In the genomic region with DNA sequence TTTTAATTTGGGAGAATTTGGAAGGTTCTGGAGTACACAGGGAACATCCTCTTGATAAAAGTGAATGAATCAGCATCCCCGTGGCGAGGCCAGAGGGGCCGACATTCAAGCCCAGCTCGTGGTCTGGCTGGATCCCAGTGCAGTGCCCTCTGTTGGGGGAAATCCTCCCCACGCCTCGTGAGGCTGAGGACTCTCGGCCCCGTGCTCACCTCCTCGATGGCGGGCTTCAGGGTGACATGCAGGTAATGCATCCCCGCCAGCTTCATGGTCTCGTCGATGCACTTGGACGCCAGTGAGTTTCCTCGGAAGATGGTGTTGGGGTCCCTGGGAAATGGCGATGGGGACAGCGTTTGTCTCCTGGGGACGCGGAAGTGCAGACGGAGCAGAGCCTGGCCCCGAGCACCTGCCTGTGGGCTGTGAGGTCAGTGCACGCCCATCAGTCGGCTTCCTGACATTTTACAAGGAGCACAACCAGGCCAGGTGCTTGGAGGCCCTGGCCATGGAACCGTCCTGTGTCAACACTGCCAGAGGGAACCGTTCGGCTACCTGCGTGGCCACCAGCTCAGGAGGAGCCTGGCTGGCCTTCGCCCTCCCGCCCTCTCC, we compare ENCODE assay signal across 13 cellular contexts. TPM values are rescaled to one million over a fixed set of nuclear protein-coding genes. Genes with fewer than 3 reads are reported as not detected.
DNase-seq lines count a peak whose midpoint lies in the region; ATAC-seq, FAIRE-seq and TF ChIP-seq lines count a peak whose summit lies in the region.
"Had no signal": no experiment of that assay in that cellular context is flagged by ENCODE, and none has a peak within 500 bp of the region (broad histone marks: within the 10 kb centered on the region; RNA-seq: fewer than 3 reads in every experiment).

No MANE protein-coding gene starts in this region.

- ATAC-seq in GM21423 (IDR thresholded peaks at IDR 0.05; ENCODE audit: unreplicated experiment) = no peak
- ATAC-seq: heart left ventricle had no signal

- H3K27me3 ChIP-seq in cardiac muscle cell = no peaks in the 10 kb centered on the region
- no peaks in the 10 kb centered on the region for H3K27me3 ChIP-seq in left ventricle myocardium inferior (ENCODE audit: low read depth)
- H3K27me3 ChIP-seq: heart left ventricle had no signal

- no peaks in the 10 kb centered on the region for H3K27me3 Mint-ChIP-seq in stimulated activated naive CD8-positive, alpha-beta T cell treated with anti-CD3 and anti-CD28 coated beads, Interleukin-15, Interleukin-2, amounts not matched to agents 100 ng/mL and 50 ng/mL, for 24 hours

- H3K4me3 ChIP-seq in cardiac muscle cell (no peak overlapping the region), left ventricle myocardium inferior (no peak overlapping the region), epithelial cell of proximal tubule (ENCODE audit: low read depth, low read length) (no peak overlapping the region)
- H3K4me3 ChIP-seq: heart left ventricle had no signal

- H3K4me1 ChIP-seq in cardiac muscle cell (ENCODE audit: low read depth) = no peaks in the 10 kb centered on the region
- H3K4me1 ChIP-seq in left ventricle myocardium inferior = no peaks in the 10 kb centered on the region

- H3K36me3 Mint-ChIP-seq in stimulated activated naive CD8-positive, alpha-beta T cell treated with anti-CD3 and anti-CD28 coated beads, Interleukin-15, Interleukin-2, amounts not matched to agents 100 ng/mL and 50 ng/mL, for 24 hours (ENCODE audit: low read depth) = peaks cover 25% of the 10 kb centered on the region

- H3K9me3 Mint-ChIP-seq in stimulated activated naive CD8-positive, alpha-beta T cell treated with anti-CD3 and anti-CD28 coated beads, Interleukin-15, Interleukin-2, amounts not matched to agents 100 ng/mL and 50 ng/mL, for 24 hours = no peaks in the 10 kb centered on the region

- H3K27ac ChIP-seq in cardiac muscle cell (no peak overlapping the region), left ventricle myocardium inferior (replicated peaks) (no peak overlapping the region)
- H3K27ac ChIP-seq: heart left ventricle, HL-60 had no signal

- H3K36me3 ChIP-seq in cardiac muscle cell = no peaks in the 10 kb centered on the region
- peaks cover 64% of the 10 kb centered on the region for H3K36me3 ChIP-seq in left ventricle myocardium inferior

- intact Hi-C loops in left ventricle myocardium inferior (cut with micrococcal nuclease) = no loop called here

- H3K4me1 Mint-ChIP-seq in stimulated activated naive CD8-positive, alpha-beta T cell treated with anti-CD3 and anti-CD28 coated beads, Interleukin-15, Interleukin-2, amounts not matched to agents 100 ng/mL and 50 ng/mL, for 24 hours (ENCODE audit: low read depth) = peaks cover 14% of the 10 kb centered on the region

- H3K9me3 ChIP-seq in cardiac muscle cell (ENCODE audit: low read depth) (no peaks in the 10 kb centered on the region), left ventricle myocardium inferior (replicated peaks) (no peaks in the 10 kb centered on the region)
- H3K9me3 ChIP-seq: heart left ventricle had no signal

- DNase-seq in cardiac muscle cell (ENCODE audit: low read depth in 1 of 2, low spot score in 1 of 2) = peak in 1 of 2 donors; percentile 60
- no peak for DNase-seq in left ventricle myocardium inferior
- DNase-seq in OCI-M1 (lab: John Stamatoyannopoulos, UW) = peak; percentile 2
- DNase-seq in epithelial cell of proximal tubule (ENCODE audit: low read depth) = no peak
- DNase-seq in GM12892 (ENCODE audit: insufficient read length) = no peak
- DNase-seq in H54 (ENCODE audit: insufficient read length, low spot score) = no peak
- DNase-seq: activated CD4-positive, alpha-beta T cell treated with anti-CD3 and anti-CD28 coated beads, Interleukin-2, amount 50 U/mL, for 48 hours; central memory CD4-positive, alpha-beta T cell; NCI-H146 had no signal

- FAIRE-seq in GM12892 (lab: Jason Lieb, UNC) = no peak
- no peak for FAIRE-seq in H54 (lab: Jason Lieb, UNC)

- H3K4me3 Mint-ChIP-seq in stimulated activated naive CD8-positive, alpha-beta T cell treated with anti-CD3 and anti-CD28 coated beads, Interleukin-15, Interleukin-2, amounts not matched to agents 100 ng/mL and 50 ng/mL, for 24 hours = no peak overlapping the region

- TF ChIP-seq CTCF in cardiac muscle cell (IDR thresholded peaks at IDR 0.05; ENCODE audit: low read depth, low read length) (peak; percentile 45), left ventricle myocardium inferior (IDR thresholded peaks at IDR 0.05; ENCODE audit: borderline replicate concordance) (no peak), epithelial cell of proximal tubule (conservative IDR thresholded peaks at IDR 0.05; ENCODE audit: low read depth, low read length) (peak; percentile 25)

- peak overlapping the region; percentile 67 for H3K27ac Mint-ChIP-seq in stimulated activated naive CD8-positive, alpha-beta T cell treated with anti-CD3 and anti-CD28 coated beads, Interleukin-15, Interleukin-2, amounts not matched to agents 100 ng/mL and 50 ng/mL, for 24 hours

- TF ChIP-seq POLR2A in GM12892 (IDR thresholded peaks at IDR 0.05; ENCODE audit: low read depth, low read length) (no peak), H54 (IDR thresholded peaks at IDR 0.05; ENCODE audit: low read depth, low read length) (no peak)

RNA-seq across cellular contexts. Expression of a gene that starts 43.3 kb away (rescaled TPM):
- 0.04 TPM in 1 of 2 replicates, not detected in the other for total RNA-seq in cardiac muscle cell
- 0.35 TPM in 1 of 2 replicates, not detected in the other for polyA plus RNA-seq in cardiac muscle cell
- 0.33 TPM for total RNA-seq in left ventricle myocardium inferior
- not detected in 2 replicates for total RNA-seq in epithelial cell of proximal tubule
- polyA plus RNA-seq in GM12892 (2012; ENCODE audit: missing spikeins) = 0.08 TPM
